15 cellular contexts compared by ENCODE assay signal in the genomic region with DNA sequence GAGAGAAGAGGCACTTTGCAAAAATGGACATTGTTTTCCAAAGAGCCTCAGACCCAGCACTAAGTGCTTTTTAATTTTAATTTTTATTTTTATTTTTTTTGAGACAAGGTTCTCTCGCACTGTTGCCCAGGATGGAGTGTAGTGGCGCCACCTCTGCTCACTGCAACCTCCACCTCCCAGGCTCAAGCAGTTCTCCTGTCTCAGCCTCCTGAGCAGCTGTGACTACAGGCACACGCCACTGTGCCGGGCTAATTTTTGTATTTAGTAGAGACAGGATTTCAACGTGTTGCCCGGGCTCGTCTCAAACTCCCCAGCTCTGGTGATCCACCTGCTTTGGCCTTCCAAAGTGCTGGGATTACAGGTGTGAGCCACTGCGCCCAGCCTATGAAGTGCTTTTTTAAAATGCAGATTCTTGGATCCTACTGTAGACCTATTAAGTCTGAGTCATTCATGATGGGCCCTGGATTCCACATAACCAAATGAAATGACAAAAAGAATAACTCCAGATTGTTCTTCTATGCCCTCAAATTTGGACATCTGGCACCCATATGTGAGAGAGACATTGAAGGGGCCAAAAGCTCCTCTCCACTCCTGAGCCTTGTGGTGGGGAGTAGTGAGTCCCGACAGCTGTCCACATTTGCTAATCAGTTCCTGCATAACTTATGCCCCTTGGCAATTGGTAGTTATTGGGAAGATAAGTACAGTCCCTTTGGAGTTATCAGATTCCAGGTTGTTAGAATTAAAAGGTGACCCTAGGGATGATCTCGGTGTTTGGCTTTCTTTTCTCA. TPM values are rescaled to one million over a fixed set of nuclear protein-coding genes. Genes with fewer than 3 reads are reported as not detected.
A peak's percentile ranks its signal among the peaks of the same experiment; 100 is the strongest.
DNase-seq lines count a peak whose midpoint lies in the region; ATAC-seq and TF ChIP-seq lines count a peak whose summit lies in the region.
"Had no signal": no experiment of that assay in that cellular context is flagged by ENCODE, and none has a peak within 500 bp of the region (broad histone marks: within the 10 kb centered on the region; RNA-seq: fewer than 3 reads in every experiment).

No MANE protein-coding gene starts in this region.

- peaks cover 27% of the 10 kb centered on the region for H3K4me1 Mint-ChIP-seq in activated T-helper 17 cell treated with anti-CD3 and anti-CD28 coated beads, Interleukin-2, amount 50 U/mL, for 72 hours

- peak overlapping the region; percentile 21; the same call in 1 of the 2 replicates for H3K4me3 ChIP-seq in AG10803 (ENCODE audit: low read length)
- peak overlapping the region; percentile 45 for H3K4me3 ChIP-seq in HUES48 (ENCODE audit: low read depth, low read length)
- 0 out of 2 replicates have a peak overlapping the region, but pooled peaks have one; percentile 1 for H3K4me3 ChIP-seq in iPS-18c (ENCODE audit: insufficient read depth, low read depth, low read length)
- no peak overlapping the region for H3K4me3 ChIP-seq in spleen

- H3K27ac ChIP-seq in HUES48 (ENCODE audit: low read depth, low read length) (peak overlapping the region; percentile 81), spleen (peak overlapping the region in 1 of 8 donors; percentile 11)
- H3K27ac ChIP-seq: parathyroid adenoma had no signal

- H3K4me1 ChIP-seq in HUES48 (ENCODE audit: control insufficient read depth, insufficient read depth, low read length) = peaks cover 52% of the 10 kb centered on the region
- H3K4me1 ChIP-seq in spleen = peaks cover 9 to 64% (median 44%) of the 10 kb centered on the region in 6 donors

- H3K27me3 ChIP-seq in HUES48 (ENCODE audit: control insufficient read depth, insufficient read depth, low read length) = no peaks in the 10 kb centered on the region
- no peaks in the 10 kb centered on the region for H3K27me3 ChIP-seq in spleen (replicated peaks in 1 of 7)
- H3K27me3 ChIP-seq: dorsolateral prefrontal cortex had no signal

- no peaks in the 10 kb centered on the region for H3K9me3 Mint-ChIP-seq in activated T-helper 17 cell treated with anti-CD3 and anti-CD28 coated beads, Interleukin-2, amount 50 U/mL, for 72 hours
- H3K9me3 Mint-ChIP-seq: activated B cell treated with CpG ODN at 0.5 μM for 24 hours; CD8-positive, alpha-beta memory T cell had no signal

- 75 to 92% (median 84%) methylated on average over 10 of the region's 10 CpGs for WGBS in spleen, 5 donors

- no peak overlapping the region for H3K9ac ChIP-seq in HUES48 (ENCODE audit: low read depth, low read length)
- H3K9ac ChIP-seq: parathyroid adenoma had no signal

- peaks cover 9% of the 10 kb centered on the region; the same call in 1 of the 2 replicates for H3K36me3 ChIP-seq in HUES48 (ENCODE audit: control insufficient read depth, insufficient read depth, low read length)
- H3K36me3 ChIP-seq in spleen = peaks cover 0 to 7% (median 0%) of the 10 kb centered on the region in 6 donors

- H3K9me3 ChIP-seq in HUES48 (ENCODE audit: control insufficient read depth, insufficient read depth, low read length) (no peaks in the 10 kb centered on the region), iPS-18c (ENCODE audit: control insufficient read depth, insufficient read depth, low read length) (no peaks in the 10 kb centered on the region), spleen (no peaks in the 10 kb centered on the region)

- DNase-seq in AG10803 (ENCODE audit: low read depth) (peak; percentile 92), superior temporal gyrus (ENCODE audit: extremely low spot score) (no peak), spleen (no peak)
- DNase-seq in activated CD4-positive, alpha-beta T cell treated with anti-CD3 and anti-CD28 coated beads for 1 hour = no peak
- no peak for DNase-seq in stimulated activated CD4-positive, alpha-beta T cell treated with anti-CD3 and anti-CD28 coated beads, Interleukin-2, amount 100 ng/mL, for 24 hours
- DNase-seq: activated B cell treated with CpG ODN at 0.5 μM for 24 hours; activated gamma-delta T cell; CD8-positive, alpha-beta memory T cell; dorsolateral prefrontal cortex; islet precursor cell; NCI-H1105 treated with DMSO at 0.1 percent for 48 hours had no signal

- peaks cover 53% of the 10 kb centered on the region for H3K36me3 Mint-ChIP-seq in activated T-helper 17 cell treated with anti-CD3 and anti-CD28 coated beads, Interleukin-2, amount 50 U/mL, for 72 hours (ENCODE audit: low read depth)

- intact Hi-C loops in spleen (cut with DNase I; ENCODE audit: low total_unique reads) = no loop called here

- no peaks in the 10 kb centered on the region for H3K27me3 Mint-ChIP-seq in activated T-helper 17 cell treated with anti-CD3 and anti-CD28 coated beads, Interleukin-2, amount 50 U/mL, for 72 hours
- H3K27me3 Mint-ChIP-seq: activated B cell treated with CpG ODN at 0.5 μM for 24 hours; CD8-positive, alpha-beta memory T cell had no signal

- no peak overlapping the region for H3K27ac Mint-ChIP-seq in activated T-helper 17 cell treated with anti-CD3 and anti-CD28 coated beads, Interleukin-2, amount 50 U/mL, for 72 hours
- H3K27ac Mint-ChIP-seq: activated B cell treated with CpG ODN at 0.5 μM for 24 hours had no signal

- peak overlapping the region; percentile 45 for H3K4me3 Mint-ChIP-seq in activated T-helper 17 cell treated with anti-CD3 and anti-CD28 coated beads, Interleukin-2, amount 50 U/mL, for 72 hours
- H3K4me3 Mint-ChIP-seq: activated B cell treated with CpG ODN at 0.5 μM for 24 hours had no signal

- no peak for TF ChIP-seq POLR2A in spleen (IDR thresholded peaks at IDR 0.05)

- TF ChIP-seq CTCF in AG10803 (conservative IDR thresholded peaks at IDR 0.05; ENCODE audit: low read length) (no peak), spleen (IDR thresholded peaks at IDR 0.05 in 8 of 11, conservative IDR thresholded peaks at IDR 0.05 in 3 of 11) (no peak)

- no peak for ATAC-seq in activated T-helper 17 cell treated with anti-CD3 and anti-CD28 coated beads, Interleukin-2, amount 50 U/mL, for 72 hours (replicated peaks)

RNA-seq across cellular contexts. Expression of a gene that starts 3.6 kb away (rescaled TPM):
- 10 to 100 TPM; 12.4 to 18.7 TPM for total RNA-seq in activated T-helper 17 cell treated with anti-CD3 and anti-CD28 coated beads, Interleukin-2, amount 50 U/mL, for 72 hours
- 10 to 100 TPM in 1 of 7 donors, 1 to 10 TPM in 6; 2.4 to 12.4 (median 7.0) TPM for total RNA-seq in spleen
- 1 to 10 TPM in 1 of 3 donors, under 1 TPM in 2; 0.37 to 1.6 (median 0.89) TPM for polyA plus RNA-seq in spleen

Comparison
In these comparisons a context has a peak if more than half of its experiments do, and no peak if none do; other contexts are left out.
1. H3K4me3 ChIP-seq: peak in AG10803 (single experiment), HUES48 (single experiment) and iPS-18c (single experiment); none in spleen (0 of 8).